Comparison of ENCODE assay signal across 8 cellular contexts in genomic region chr15:101201411-101202174, GRCh38. TPM values are rescaled to one million over a fixed set of nuclear protein-coding genes. Genes with fewer than 3 reads are reported as not detected.
A peak's percentile ranks its signal among the peaks of the same experiment; 100 is the strongest.
DNase-seq lines count a peak whose midpoint lies in the region; ATAC-seq and TF ChIP-seq lines count a peak whose summit lies in the region.

No MANE protein-coding gene starts in this region.

- H3K4me3 Mint-ChIP-seq in CD4-positive, alpha-beta T cell = no peak overlapping the region

- no peaks in the 10 kb centered on the region for H3K27me3 Mint-ChIP-seq in CD4-positive, alpha-beta T cell

- H3K4me2 ChIP-seq in osteoblast (ENCODE audit: insufficient read depth, low read length) = peak overlapping the region; percentile 73

- H3K4me1 Mint-ChIP-seq in CD4-positive, alpha-beta T cell (ENCODE audit: low read depth) = peaks cover 75% of the 10 kb centered on the region

- no peak overlapping the region for H3K4me3 ChIP-seq in BE2C (ENCODE audit: low read depth, low read length)
- no peak overlapping the region for H3K4me3 ChIP-seq in HUES64 (ENCODE audit: low read length)
- peak overlapping the region; percentile 26 for H3K4me3 ChIP-seq in osteoblast (ENCODE audit: insufficient read depth, low read length)

- H3K36me3 ChIP-seq in BE2C (no peaks in the 10 kb centered on the region), HUES64 (ENCODE audit: insufficient read depth, low read length) (no peaks in the 10 kb centered on the region), osteoblast (ENCODE audit: insufficient read depth, low read length) (no peaks in the 10 kb centered on the region)

- no peak overlapping the region for H3K9ac ChIP-seq in HUES64 (ENCODE audit: low read depth, low read length)

- H3K27ac ChIP-seq in HUES64 (ENCODE audit: low read depth, low read length) = peak overlapping the region; percentile 52; the same call in 1 of the 2 replicates
- H3K27ac ChIP-seq in osteoblast (ENCODE audit: low read depth, low read length) = peak overlapping the region; percentile 95
- H3K27ac ChIP-seq in CD4-positive, alpha-beta T cell (ENCODE audit: low read depth, low read length) = no peak overlapping the region

- H3K4me1 ChIP-seq in BE2C = peaks cover 17% of the 10 kb centered on the region
- peaks cover 51% of the 10 kb centered on the region for H3K4me1 ChIP-seq in HUES64 (ENCODE audit: insufficient read depth, low read length)
- H3K4me1 ChIP-seq in osteoblast (ENCODE audit: insufficient read depth, low read length) = peaks cover 64% of the 10 kb centered on the region

- WGBS in HUES64 = 24% methylated on average over 5 of the region's 5 CpGs

- H3K27ac Mint-ChIP-seq in activated naive CD4-positive, alpha-beta T cell treated with anti-CD3 and anti-CD28 coated beads, Interleukin-2, amount 50 U/mL, for 72 hours = peak overlapping the region; percentile 83 to 97
- no peak overlapping the region for H3K27ac Mint-ChIP-seq in CD4-positive, alpha-beta T cell

- TF ChIP-seq CTCF in BE2C (IDR thresholded peaks at IDR 0.05; ENCODE audit: low read depth, low read length) (no peak), osteoblast (IDR thresholded peaks at IDR 0.05; ENCODE audit: extremely low read depth, low read depth, low read length) (no peak)
- TF ChIP-seq CTCF in CD4-positive, alpha-beta T cell (IDR thresholded peaks at IDR 0.05) = no peak

- peaks cover 17% of the 10 kb centered on the region for H4K20me1 ChIP-seq in osteoblast (ENCODE audit: insufficient read depth, low read length)

- POLR2A ChIA-PET in CD4-positive, alpha-beta T cell (lab: Charles Lee) = no interaction called here

- peak; percentile 92 for DNase-seq in BE2C
- DNase-seq in activated naive CD4-positive, alpha-beta T cell treated with anti-CD3 and anti-CD28 coated beads, Interleukin-2, amount 50 U/mL, for 72 hours (ENCODE audit: low spot score in 2 of 2) = no peak
- peak; percentile 96 for DNase-seq in glomerular visceral epithelial cell (ENCODE audit: extremely low spot score)
- DNase-seq in osteoblast (ENCODE audit: insufficient read length, low spot score, missing footprints) = peak; percentile 90
- no peak for DNase-seq in CD4-positive, alpha-beta T cell
- no peak for DNase-seq in NCI-H748 (lab: John Stamatoyannopoulos, UW; ENCODE audit: unreplicated experiment)

- no peaks in the 10 kb centered on the region for H3K9me3 Mint-ChIP-seq in activated naive CD4-positive, alpha-beta T cell treated with anti-CD3 and anti-CD28 coated beads, Interleukin-2, amount 50 U/mL, for 72 hours
- H3K9me3 Mint-ChIP-seq in CD4-positive, alpha-beta T cell = no peaks in the 10 kb centered on the region

- intact Hi-C loops in CD4-positive, alpha-beta T cell (cut with DNase I, micrococcal nuclease) = no loop called here

- no peaks in the 10 kb centered on the region for H3K27me3 ChIP-seq in BE2C
- no peaks in the 10 kb centered on the region for H3K27me3 ChIP-seq in HUES64 (ENCODE audit: insufficient read depth, low read length)
- H3K27me3 ChIP-seq in osteoblast (ENCODE audit: insufficient read depth, low read length) = no peaks in the 10 kb centered on the region
- H3K27me3 ChIP-seq in CD4-positive, alpha-beta T cell (ENCODE audit: control insufficient read depth, insufficient read depth, low read length) = no peaks in the 10 kb centered on the region

- no peak overlapping the region for H2AFZ ChIP-seq in osteoblast (ENCODE audit: low read length)

- no peak for ATAC-seq in activated naive CD4-positive, alpha-beta T cell treated with anti-CD3 and anti-CD28 coated beads, Interleukin-2, amount 50 U/mL, for 72 hours
- no peak for ATAC-seq in CD4-positive, alpha-beta T cell (ENCODE audit: poor library complexity)
- no peak for ATAC-seq in GM21528 (IDR thresholded peaks at IDR 0.05; ENCODE audit: low FRiP score, unreplicated experiment)

- H3K9me3 ChIP-seq in BE2C = no peaks in the 10 kb centered on the region
- no peaks in the 10 kb centered on the region for H3K9me3 ChIP-seq in HUES64 (ENCODE audit: insufficient read depth, low read depth, low read length)
- H3K9me3 ChIP-seq in osteoblast (ENCODE audit: low read depth, low read length) = no peaks in the 10 kb centered on the region
- no peaks in the 10 kb centered on the region for H3K9me3 ChIP-seq in CD4-positive, alpha-beta T cell (ENCODE audit: control insufficient read depth, low read length)

- H3K79me2 ChIP-seq in osteoblast (ENCODE audit: insufficient read depth, low read length) = peaks cover 81% of the 10 kb centered on the region

- CTCF ChIA-PET in CD4-positive, alpha-beta T cell (lab: Charles Lee) = no interaction called here

- H3K36me3 Mint-ChIP-seq in activated naive CD4-positive, alpha-beta T cell treated with anti-CD3 and anti-CD28 coated beads, Interleukin-2, amount 50 U/mL, for 72 hours = peaks cover 8 to 50% of the 10 kb centered on the region in 2 donors
- H3K36me3 Mint-ChIP-seq in CD4-positive, alpha-beta T cell (ENCODE audit: low read depth) = no peaks in the 10 kb centered on the region

RNA-seq across cellular contexts. Expression of gene CHSY1, which starts 50.3 kb away (rescaled TPM):
- polyA plus RNA-seq in BE2C (2012; ENCODE audit: insufficient read depth, insufficient read length, low read depth) = 51.3 TPM
- polyA plus RNA-seq in HUES64 (2013, experiment 1 of 2) = 32.4 TPM
- polyA plus RNA-seq in HUES64 (2013, experiment 2 of 2) = 31.8 TPM
- 10 to 100 TPM; 45.5 to 54.1 TPM for total RNA-seq in activated naive CD4-positive, alpha-beta T cell treated with anti-CD3 and anti-CD28 coated beads, Interleukin-2, amount 50 U/mL, for 72 hours
- 36.8 and 39.1 TPM in 2 replicates for total RNA-seq in osteoblast
- 1 to 10 TPM; 5.8 to 6.7 TPM for total RNA-seq in CD4-positive, alpha-beta T cell

Comparison
In these comparisons a context has a peak if more than half of its experiments do, and no peak if none do; other contexts are left out.
1. DNase-seq: peak in BE2C (single experiment), glomerular visceral epithelial cell (single experiment) and osteoblast (single experiment); none in activated naive CD4-positive, alpha-beta T cell treated with anti-CD3 and anti-CD28 coated beads, Interleukin-2, amount 50 U/mL, for 72 hours (0 of 2), CD4-positive, alpha-beta T cell (0 of 10) and NCI-H748 (single experiment).